ENCODE assay signal across 8 cellular contexts in genomic region chr12:111636209-111636928, GRCh38. TPM values are rescaled to one million over a fixed set of nuclear protein-coding genes. Genes with fewer than 3 reads are reported as not detected.
DNase-seq lines count a peak whose midpoint lies in the region; ATAC-seq lines count a peak whose summit lies in the region.

No MANE protein-coding gene starts in this region.

- DNase-seq in GM03348 (ENCODE audit: low spot score) (peak; percentile 90), caudate nucleus (lab: John Stamatoyannopoulos, UW) (peak in 49 of 61 donors; percentile 3 to 87 (median 28)), retina (peak; percentile 73), NCI-H345 treated with DMSO at 0.1 percent for 48 hours (lab: John Stamatoyannopoulos, UW; ENCODE audit: unreplicated experiment) (no peak)
- DNase-seq in stimulated activated effector memory CD8-positive, alpha-beta T cell treated with anti-CD3 and anti-CD28 coated beads, Interleukin-12 subunit alpha, Interleukin-12 subunit beta, amount 100 ng/mL, for 72 hours (ENCODE audit: low spot score in 2 of 2), result no peak
- DNase-seq in activated naive CD8-positive, alpha-beta T cell treated with anti-CD3 and anti-CD28 coated beads for 36 hours, result no peak

- peak overlapping the region; percentile 58 for H3K27ac ChIP-seq in caudate nucleus (ENCODE audit: low read depth, low read length)
- peak overlapping the region; percentile 16 for H3K27ac ChIP-seq in iPS-20b (ENCODE audit: low read length)

- H3K4me3 Mint-ChIP-seq in stimulated activated effector memory CD8-positive, alpha-beta T cell treated with anti-CD3 and anti-CD28 coated beads, Interleukin-12 subunit alpha, Interleukin-12 subunit beta, amount 100 ng/mL, for 72 hours, result no peak overlapping the region
- no peak overlapping the region for H3K4me3 Mint-ChIP-seq in activated naive CD8-positive, alpha-beta T cell treated with anti-CD3 and anti-CD28 coated beads for 36 hours

- H3K36me3 Mint-ChIP-seq in stimulated activated effector memory CD8-positive, alpha-beta T cell treated with anti-CD3 and anti-CD28 coated beads, Interleukin-12 subunit alpha, Interleukin-12 subunit beta, amount 100 ng/mL, for 72 hours, result peaks cover 8% of the 10 kb centered on the region
- H3K36me3 Mint-ChIP-seq in activated naive CD8-positive, alpha-beta T cell treated with anti-CD3 and anti-CD28 coated beads for 36 hours, result no peaks in the 10 kb centered on the region

- H3K27me3 ChIP-seq in iPS-20b (ENCODE audit: insufficient read depth, low read length), result no peaks in the 10 kb centered on the region

- H3K4me3 ChIP-seq in iPS-20b (ENCODE audit: low read length), result peak overlapping the region; percentile 23; the same call in 1 of the 2 replicates

- peak overlapping the region; percentile 62 for H3K9ac ChIP-seq in iPS-20b (ENCODE audit: low read depth, low read length)

- H3K27ac Mint-ChIP-seq in stimulated activated effector memory CD8-positive, alpha-beta T cell treated with anti-CD3 and anti-CD28 coated beads, Interleukin-12 subunit alpha, Interleukin-12 subunit beta, amount 100 ng/mL, for 72 hours, result no peak overlapping the region
- no peak overlapping the region for H3K27ac Mint-ChIP-seq in activated naive CD8-positive, alpha-beta T cell treated with anti-CD3 and anti-CD28 coated beads for 36 hours

- no peaks in the 10 kb centered on the region for H3K27me3 Mint-ChIP-seq in activated naive CD8-positive, alpha-beta T cell treated with anti-CD3 and anti-CD28 coated beads for 36 hours

- H3K4me1 Mint-ChIP-seq in stimulated activated effector memory CD8-positive, alpha-beta T cell treated with anti-CD3 and anti-CD28 coated beads, Interleukin-12 subunit alpha, Interleukin-12 subunit beta, amount 100 ng/mL, for 72 hours, result peaks cover 4% of the 10 kb centered on the region
- peaks cover 2% of the 10 kb centered on the region for H3K4me1 Mint-ChIP-seq in activated naive CD8-positive, alpha-beta T cell treated with anti-CD3 and anti-CD28 coated beads for 36 hours

- H3K9me3 ChIP-seq in iPS-20b (ENCODE audit: insufficient read depth, low read depth, low read length), result no peaks in the 10 kb centered on the region

- H3K9me3 Mint-ChIP-seq in stimulated activated effector memory CD8-positive, alpha-beta T cell treated with anti-CD3 and anti-CD28 coated beads, Interleukin-12 subunit alpha, Interleukin-12 subunit beta, amount 100 ng/mL, for 72 hours, result no peaks in the 10 kb centered on the region
- H3K9me3 Mint-ChIP-seq in activated naive CD8-positive, alpha-beta T cell treated with anti-CD3 and anti-CD28 coated beads for 36 hours, result no peaks in the 10 kb centered on the region

- ATAC-seq in stimulated activated effector memory CD8-positive, alpha-beta T cell treated with anti-CD3 and anti-CD28 coated beads, Interleukin-12 subunit alpha, Interleukin-12 subunit beta, amount 100 ng/mL, for 72 hours, result no peak
- no peak for ATAC-seq in GM21737 (IDR thresholded peaks at IDR 0.05; ENCODE audit: unreplicated experiment)

- H3K4me1 ChIP-seq in iPS-20b (ENCODE audit: insufficient read depth, low read length), result peaks cover 11% of the 10 kb centered on the region; the same call in 1 of the 2 replicates

- no peaks in the 10 kb centered on the region for H3K36me3 ChIP-seq in iPS-20b (ENCODE audit: insufficient read depth, low read depth, low read length)

RNA-seq across cellular contexts. Expression of gene ATXN2, which starts 37.3 kb away (rescaled TPM):
- total RNA-seq in activated naive CD8-positive, alpha-beta T cell treated with anti-CD3 and anti-CD28 coated beads for 36 hours, result 10 to 100 TPM; 24.8 to 30.8 TPM

RNA-seq across cellular contexts. Expression of gene BRAP, which starts 49.4 kb away (rescaled TPM):
- total RNA-seq in activated naive CD8-positive, alpha-beta T cell treated with anti-CD3 and anti-CD28 coated beads for 36 hours, result 10 to 100 TPM; 22.4 to 23.0 TPM

RNA-seq across cellular contexts. Expression of gene ACAD10, which starts 49.5 kb away (rescaled TPM):
- 10 to 100 TPM; 14.4 to 17.4 TPM for total RNA-seq in activated naive CD8-positive, alpha-beta T cell treated with anti-CD3 and anti-CD28 coated beads for 36 hours

Comparison
In these comparisons a context has a peak if more than half of its experiments do, and no peak if none do; other contexts are left out.
1. DNase-seq: peak in GM03348 (single experiment), caudate nucleus (49 of 61) and retina (single experiment); none in stimulated activated effector memory CD8-positive, alpha-beta T cell treated with anti-CD3 and anti-CD28 coated beads, Interleukin-12 subunit alpha, Interleukin-12 subunit beta, amount 100 ng/mL, for 72 hours (0 of 2), NCI-H345 treated with DMSO at 0.1 percent for 48 hours (single experiment) and activated naive CD8-positive, alpha-beta T cell treated with anti-CD3 and anti-CD28 coated beads for 36 hours (single experiment).